In the genomic region with DNA sequence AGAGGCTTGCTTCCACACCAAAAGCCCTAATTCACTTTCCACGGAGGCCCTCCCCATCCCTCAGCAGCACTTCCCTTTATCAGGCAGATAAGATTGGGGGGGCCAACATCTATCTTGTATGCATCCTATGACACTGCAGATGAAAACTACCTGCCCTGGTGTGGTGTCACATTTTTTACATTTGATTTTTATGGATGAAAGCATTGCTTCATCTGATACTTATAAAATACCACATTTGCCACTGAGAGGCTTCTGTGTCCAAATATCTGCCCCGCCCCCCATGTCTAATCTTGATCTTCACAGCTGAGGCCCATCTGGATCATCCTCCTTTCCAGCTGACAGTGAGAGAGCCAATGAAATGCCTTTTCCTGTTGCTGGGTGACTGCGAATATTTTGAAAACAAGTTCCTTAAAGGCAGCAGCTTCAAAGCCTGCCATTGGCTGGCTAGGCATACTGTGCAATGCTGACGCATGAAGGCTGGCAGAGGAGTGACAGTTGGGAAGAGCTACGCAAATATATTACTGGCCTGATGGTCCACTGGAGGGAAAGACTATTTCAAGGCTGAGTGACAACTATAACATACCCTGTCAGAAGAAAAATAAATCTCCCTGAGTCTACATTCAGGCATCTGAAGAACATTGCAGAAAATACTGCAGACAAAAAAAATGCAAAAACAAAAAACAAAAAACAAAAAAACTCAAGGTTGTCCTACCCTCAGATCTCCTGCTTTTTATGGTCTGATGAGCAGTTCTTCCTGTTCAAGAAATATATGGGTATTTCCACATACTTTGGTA, we compare ENCODE assay signal across 8 cellular contexts.
DNase-seq lines count a peak whose midpoint lies in the region; TF ChIP-seq lines count a peak whose summit lies in the region.

No MANE protein-coding gene starts in this region.

- no peak for TF ChIP-seq CTCF in colonic mucosa (IDR thresholded peaks at IDR 0.05)

- no peaks in the 10 kb centered on the region for H3K36me3 ChIP-seq in colonic mucosa

- H3K4me3 ChIP-seq in colonic mucosa, result no peak overlapping the region

- H3K4me1 ChIP-seq in colonic mucosa, result no peaks in the 10 kb centered on the region

- H3K9me3 ChIP-seq in colonic mucosa, result no peaks in the 10 kb centered on the region

- peak; percentile 19 for DNase-seq in NCI-H146 (lab: John Stamatoyannopoulos, UW)
- no peak for DNase-seq in NCI-H146 treated with DMSO at 0.1 percent for 48 hours (lab: John Stamatoyannopoulos, UW; ENCODE audit: unreplicated experiment)
- peak; percentile 44 for DNase-seq in NCI-H446 treated with DMSO at 0.1 percent for 48 hours (lab: John Stamatoyannopoulos, UW)
- peak; percentile 67 for DNase-seq in colonic mucosa
- peak; percentile 97 for DNase-seq in left kidney (ENCODE audit: low read depth, low spot score)
- peak in 43 of 49 donors; percentile 2 to 81 (median 38) for DNase-seq in substantia nigra (lab: John Stamatoyannopoulos, UW)
- DNase-seq in T-helper 9 cell, result no peak
- DNase-seq in activated CD4-positive, alpha-beta T cell treated with anti-CD3 and anti-CD28 coated beads, Interleukin-2, amount 50 U/mL, for 48 hours, result no peak

- no peak overlapping the region for H3K9ac ChIP-seq in colonic mucosa (ENCODE audit: low read depth in 2 of 2, low read length in 2 of 2)

- no peaks in the 10 kb centered on the region for H3K27me3 ChIP-seq in colonic mucosa

- intact Hi-C loops in colonic mucosa (cut with DNase I), result no loop called here

- H3K27ac ChIP-seq in colonic mucosa, result peak overlapping the region; percentile 7
- no peak overlapping the region for H3K27ac ChIP-seq in substantia nigra (ENCODE audit: low read depth, low read length, poor library complexity, severe bottlenecking)

Comparison
In these comparisons a context has a peak if more than half of its experiments do, and no peak if none do; other contexts are left out.
1. DNase-seq: peak in NCI-H146 (single experiment), NCI-H446 treated with DMSO at 0.1 percent for 48 hours (single experiment), colonic mucosa (single experiment), left kidney (single experiment) and substantia nigra (43 of 49); none in NCI-H146 treated with DMSO at 0.1 percent for 48 hours (single experiment), T-helper 9 cell (single experiment) and activated CD4-positive, alpha-beta T cell treated with anti-CD3 and anti-CD28 coated beads, Interleukin-2, amount 50 U/mL, for 48 hours (0 of 2).